ENCODE assay signal across 11 cellular contexts in the genomic region with DNA sequence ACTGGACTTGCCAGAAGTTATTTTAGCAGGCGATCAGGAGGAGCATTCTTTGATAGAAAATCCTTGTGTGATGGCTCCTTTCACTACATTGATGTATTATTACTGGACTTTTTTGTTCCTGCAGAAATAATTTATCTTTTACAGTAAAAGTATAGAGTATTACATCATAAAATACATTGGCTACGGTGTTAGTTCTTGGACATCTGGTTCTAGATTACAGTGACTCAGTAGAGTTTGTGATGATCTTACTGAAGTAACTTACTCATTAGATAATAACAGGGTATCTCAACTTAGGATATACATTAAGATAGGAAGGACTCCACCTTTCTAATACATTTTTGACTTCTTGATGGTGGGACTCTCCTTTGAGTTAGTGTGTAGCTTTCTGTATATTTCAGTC. TPM values are rescaled to one million over a fixed set of nuclear protein-coding genes. Genes with fewer than 3 reads are reported as not detected.
DNase-seq lines count a peak whose midpoint lies in the region; TF ChIP-seq lines count a peak whose summit lies in the region.
"Had no signal": no experiment of that assay in that cellular context is flagged by ENCODE, and none has a peak within 500 bp of the region (broad histone marks: within the 10 kb centered on the region; RNA-seq: fewer than 3 reads in every experiment).

No MANE protein-coding gene starts in this region.

- peaks cover 13% of the 10 kb centered on the region for H3K9me3 Mint-ChIP-seq in neural crest cell

- H3K27ac ChIP-seq in ACC112 (ENCODE audit: low read depth, low read length) (peak overlapping the region; percentile 18; the same call in 1 of the 2 replicates), MM.1S (ENCODE audit: low read length) (peak overlapping the region; percentile 86; the same call in 1 of the 2 replicates), epithelial cell of prostate (peak overlapping the region; percentile 50)
- H3K27ac ChIP-seq: C4-2B had no signal

- H3K79me2 ChIP-seq in ACC112 (ENCODE audit: control insufficient read depth, insufficient read depth, low read length, unreplicated experiment) (peaks cover 24% of the 10 kb centered on the region), MM.1S (ENCODE audit: low read length) (no peaks in the 10 kb centered on the region)

- H2AFZ ChIP-seq in ACC112 (ENCODE audit: low read length, unreplicated experiment) (no peak overlapping the region), MM.1S (ENCODE audit: low read length) (0 out of 2 replicates have a peak overlapping the region, but pooled peaks have one; percentile 14)

- peak overlapping the region; percentile 53; the same call in 1 of the 2 replicates for H3K4me2 ChIP-seq in MM.1S (ENCODE audit: low read depth, low read length)

- peaks cover 40% of the 10 kb centered on the region for H3K36me3 ChIP-seq in ACC112 (ENCODE audit: insufficient read depth, low read length)
- H3K36me3 ChIP-seq in MM.1S (replicated peaks; ENCODE audit: insufficient read depth, low read length): no peaks in the 10 kb centered on the region

- H3K4me3 Mint-ChIP-seq in neural crest cell: peak overlapping the region; percentile 80
- H3K4me3 Mint-ChIP-seq: activated naive CD4-positive, alpha-beta T cell treated with anti-CD3 and anti-CD28 coated beads, Interleukin-2, amount 50 U/mL, for 24 hours had no signal

- no peaks in the 10 kb centered on the region for H3K9me2 ChIP-seq in MM.1S (replicated peaks; ENCODE audit: insufficient read depth, low read length)

- no peaks in the 10 kb centered on the region for H3K9me3 ChIP-seq in MM.1S (replicated peaks; ENCODE audit: insufficient read depth, low read length)

- peaks cover 32% of the 10 kb centered on the region for H3K4me1 ChIP-seq in ACC112 (ENCODE audit: control insufficient read depth, insufficient read depth, low read length, unreplicated experiment)
- H3K4me1 ChIP-seq in MM.1S (ENCODE audit: low read length): peaks cover 45% of the 10 kb centered on the region

- TF ChIP-seq CTCF in MM.1S (IDR thresholded peaks at IDR 0.05; ENCODE audit: low read length) (no peak), neural crest cell (conservative IDR thresholded peaks at IDR 0.05) (no peak)

- no peaks in the 10 kb centered on the region for H4K20me1 ChIP-seq in MM.1S (ENCODE audit: insufficient read depth, low read length)

- no peaks in the 10 kb centered on the region for H3K27me3 Mint-ChIP-seq in neural crest cell (ENCODE audit: low read depth)
- H3K27me3 Mint-ChIP-seq: activated naive CD4-positive, alpha-beta T cell treated with anti-CD3 and anti-CD28 coated beads, Interleukin-2, amount 50 U/mL, for 24 hours; T-cell had no signal

- peaks cover 18% of the 10 kb centered on the region; the same call in 1 of the 2 replicates for H3F3A ChIP-seq in MM.1S (ENCODE audit: insufficient read depth, low read length)

- H3K4me1 Mint-ChIP-seq in neural crest cell: peaks cover 50% of the 10 kb centered on the region

- peak overlapping the region; percentile 95 for H3K27ac Mint-ChIP-seq in neural crest cell (ENCODE audit: unreplicated experiment)
- H3K27ac Mint-ChIP-seq: activated naive CD4-positive, alpha-beta T cell treated with anti-CD3 and anti-CD28 coated beads, Interleukin-2, amount 50 U/mL, for 24 hours had no signal

- DNase-seq in MM.1S (no peak), epithelial cell of prostate (ENCODE audit: low read depth, low spot score) (no peak), neural crest cell (ENCODE audit: low read depth, low spot score) (no peak), NCI-H1436 (lab: John Stamatoyannopoulos, UW) (no peak), RKO (ENCODE audit: low spot score) (no peak), AML-193 (lab: John Stamatoyannopoulos, UW) (no peak), LoVo (ENCODE audit: low spot score) (no peak)

- 0 out of 2 replicates have a peak overlapping the region, but pooled peaks have one; percentile 42 for H3K9ac ChIP-seq in MM.1S (ENCODE audit: low read length)

- peaks cover 70% of the 10 kb centered on the region for H3K36me3 Mint-ChIP-seq in neural crest cell (ENCODE audit: low read depth)
- H3K36me3 Mint-ChIP-seq: activated naive CD4-positive, alpha-beta T cell treated with anti-CD3 and anti-CD28 coated beads, Interleukin-2, amount 50 U/mL, for 24 hours; T-cell had no signal

- H3K27me3 ChIP-seq in ACC112 (ENCODE audit: insufficient read depth, low read length) (no peaks in the 10 kb centered on the region), MM.1S (replicated peaks; ENCODE audit: insufficient read depth, low read length) (no peaks in the 10 kb centered on the region)

- H3K4me3 ChIP-seq in ACC112 (ENCODE audit: low read depth, low read length): peak overlapping the region; percentile 35; the same call in 1 of the 2 replicates
- no peak overlapping the region for H3K4me3 ChIP-seq in MM.1S (ENCODE audit: low read length)

RNA-seq across cellular contexts. Expression of gene ZNF462, which starts 59.0 kb away (rescaled TPM):
- total RNA-seq in neural crest cell: 195 and 199 TPM in 2 replicates

Comparison
In these comparisons a context has a peak if more than half of its experiments do, and no peak if none do; other contexts are left out.
1. H3K27ac ChIP-seq: peak in every context shown above with its lines; median percentile 86 in MM.1S; 50 in epithelial cell of prostate; 18 in ACC112.